In genomic region chr19:46015080-46015960, GRCh38 we compare ENCODE assay signal across 9 cellular contexts. TPM values are rescaled to one million over a fixed set of nuclear protein-coding genes. Genes with fewer than 3 reads are reported as not detected.
DNase-seq lines count a peak whose midpoint lies in the region; ATAC-seq, FAIRE-seq and TF ChIP-seq lines count a peak whose summit lies in the region.
"Had no signal": no experiment of that assay in that cellular context is flagged by ENCODE, and none has a peak within 500 bp of the region (broad histone marks: within the 10 kb centered on the region; RNA-seq: fewer than 3 reads in every experiment).

No MANE protein-coding gene starts in this region.

- FAIRE-seq in GM19239 (lab: Jason Lieb, UNC), result no peak

- H4K20me1 ChIP-seq in PC-9 (ENCODE audit: insufficient read depth), result peaks cover 5% of the 10 kb centered on the region; the same call in 1 of the 2 replicates

- TF ChIP-seq CTCF in PC-9 (conservative IDR thresholded peaks at IDR 0.05), result no peak

- H2AFZ ChIP-seq in PC-9, result 0 out of 2 replicates have a peak overlapping the region, but pooled peaks have one; percentile 47

- H3K4me2 ChIP-seq in PC-9, result peak overlapping the region; percentile 69

- H3K9me3 ChIP-seq in PC-9 (ENCODE audit: insufficient read depth, low read depth), result no peaks in the 10 kb centered on the region

- no peaks in the 10 kb centered on the region for H3K79me2 ChIP-seq in PC-9 (ENCODE audit: low read depth)

- intact Hi-C loops in PC-9 (cut with micrococcal nuclease; ENCODE audit: unreplicated experiment) (loop anchor here (5.0 kb wide), 1 partner anchor 133 kb away; no protein-coding TSS in a partner anchor), left cardiac atrium (cut with DNase I) (no loop called here)

- peaks cover 7% of the 10 kb centered on the region; the same call in 1 of the 2 replicates for H3K4me1 ChIP-seq in PC-9 (replicated peaks; ENCODE audit: insufficient read depth)

- H3K4me3 ChIP-seq in PC-9 (peak overlapping the region; percentile 53; the same call in 1 of the 2 replicates), skeletal muscle cell (ENCODE audit: low read depth, low read length) (peak overlapping the region; percentile 18)
- H3K4me3 ChIP-seq: SK-N-MC had no signal

- no peak overlapping the region for H3K27ac ChIP-seq in PC-9
- H3K27ac ChIP-seq: SK-N-MC had no signal

- ATAC-seq in left cardiac atrium, result peak; percentile 73 to 86
- no peak for ATAC-seq in HG02610 (IDR thresholded peaks at IDR 0.05; ENCODE audit: unreplicated experiment)
- ATAC-seq in HG02678 (IDR thresholded peaks at IDR 0.05; ENCODE audit: unreplicated experiment), result no peak

- H3K36me3 ChIP-seq in PC-9 (ENCODE audit: low read depth), result no peaks in the 10 kb centered on the region

- no peaks in the 10 kb centered on the region for H3K27me3 ChIP-seq in PC-9 (ENCODE audit: insufficient read depth, low read depth)

- DNase-seq in GM19239 (ENCODE audit: insufficient read length, low spot score) (peak; percentile 78), PC-9 (peak; percentile 59 to 83), left cardiac atrium (peak; percentile 80), skeletal muscle cell (ENCODE audit: low read depth) (no peak), putamen (ENCODE audit: low spot score) (no peak)
- peak; percentile 74 for DNase-seq in activated naive CD4-positive, alpha-beta T cell treated with anti-CD3 and anti-CD28 coated beads, Interleukin-2, amount 50 U/mL, for 16 hours

- H3F3A ChIP-seq in PC-9 (ENCODE audit: insufficient read depth, low read depth), result peaks cover 4% of the 10 kb centered on the region

- H3K9me2 ChIP-seq in PC-9 (ENCODE audit: insufficient read depth), result no peaks in the 10 kb centered on the region

- CTCF ChIA-PET in PC-9 (lab: Charles Lee), result interaction anchor here (0.6 kb wide), 1 partner anchor 1101 kb away, joined by 8 read pairs; no protein-coding TSS in a partner anchor

- no TSS peak for BruUV-seq in PC-9 (replicated peaks; lab: Mats Ljungman, UMichigan)

- POLR2A ChIA-PET in PC-9 (lab: Charles Lee; ENCODE audit: unreplicated experiment), result interaction anchor here (0.6 to 0.7 kb wide), 2 partner anchors 21 to 117 kb away, joined by 3 to 5 read pairs; partner anchors contain the start of gene CCDC61

RNA-seq across cellular contexts. Expression of gene PGLYRP1, which starts 7.5 kb away (rescaled TPM):
- total RNA-seq in PC-9 (2021) (not detected in 2 replicates), left cardiac atrium (under 1 TPM in 1 of 2 donors, not detected in 1; 0.32 TPM)

RNA-seq across cellular contexts. Expression of gene CCDC61, which starts 20.1 kb away (rescaled TPM):
- 22.8 and 24.8 TPM in 2 replicates for total RNA-seq in PC-9 (2021)
- total RNA-seq in left cardiac atrium, result 10 to 100 TPM; 10.0 to 10.8 TPM

RNA-seq across cellular contexts. Expression of gene IGFL4, which starts 25.5 kb away (rescaled TPM):
- total RNA-seq in PC-9 (2021) (not detected in 2 replicates), left cardiac atrium (not detected)

RNA-seq across cellular contexts. Expression of gene NOVA2, which starts 41.7 kb away (rescaled TPM):
- total RNA-seq in PC-9 (2021) (not detected in 2 replicates), left cardiac atrium (1 to 10 TPM; 4.2 to 5.8 TPM)

Comparison
In these comparisons a context has a peak if more than half of its experiments do, and no peak if none do; other contexts are left out.
1. DNase-seq: peak in GM19239 (single experiment), PC-9 (2 of 2), activated naive CD4-positive, alpha-beta T cell treated with anti-CD3 and anti-CD28 coated beads, Interleukin-2, amount 50 U/mL, for 16 hours (single experiment) and left cardiac atrium (single experiment); none in skeletal muscle cell (single experiment) and putamen (single experiment).
2. ATAC-seq: peak in left cardiac atrium (2 of 2); none in HG02610 (single experiment) and HG02678 (single experiment).